Comparison of ENCODE assay signal across 15 cellular contexts in the genomic region with DNA sequence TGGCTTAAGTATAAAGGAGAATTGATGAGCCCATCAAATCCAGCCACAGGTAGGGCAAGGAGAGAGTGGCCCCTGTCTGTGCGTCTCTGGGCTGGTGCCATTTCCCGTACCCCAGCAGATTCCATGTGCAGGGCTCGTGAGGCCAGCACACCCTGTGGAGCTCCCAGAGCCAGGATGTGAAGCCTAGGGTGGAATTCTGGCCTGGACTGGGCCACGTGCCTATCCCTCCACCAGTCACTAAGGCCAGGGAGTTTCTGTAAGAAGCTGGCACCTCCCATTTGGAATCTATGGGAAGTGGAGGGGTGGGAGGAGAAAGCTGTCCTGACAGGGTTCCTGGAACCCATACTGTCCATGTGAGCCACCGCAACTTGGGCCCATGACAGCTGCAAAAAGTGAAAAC.
A peak's percentile ranks its signal among the peaks of the same experiment; 100 is the strongest.
DNase-seq lines count a peak whose midpoint lies in the region; ATAC-seq, FAIRE-seq and TF ChIP-seq lines count a peak whose summit lies in the region.
"Had no signal": no experiment of that assay in that cellular context is flagged by ENCODE, and none has a peak within 500 bp of the region (broad histone marks: within the 10 kb centered on the region; RNA-seq: fewer than 3 reads in every experiment).

No MANE protein-coding gene starts in this region.

- peaks cover 17 to 50% (median 31%) of the 10 kb centered on the region in 10 experiments for H3K4me1 ChIP-seq in BLaER1 treated with 17β-estradiol and CSF1 and Interleukin-3, amounts not matched to agents 10 nM and 100 nM
- H3K4me1 ChIP-seq: SJSA1 had no signal

- no peak overlapping the region for H3K4me3 Mint-ChIP-seq in stimulated activated memory B cell treated with anti-CD40 and anti-IgM and Interleukin-4, amounts not matched to agents 10 μg/mL and 1 μg/mL and 100 μg/mL, for 72 hours

- peaks cover 15 to 88% (median 50%) of the 10 kb centered on the region in 11 experiments; a peak in 14 of 22 replicates for H4K20me1 ChIP-seq in BLaER1 treated with 17β-estradiol and CSF1 and Interleukin-3, amounts not matched to agents 10 nM and 100 nM

- H3K27me3 ChIP-seq in BLaER1 treated with 17β-estradiol and CSF1 and Interleukin-3, amounts not matched to agents 10 nM and 100 nM, result no peaks in the 10 kb centered on the region
- H3K27me3 ChIP-seq: SJSA1 had no signal

- H3K36me3 ChIP-seq in BLaER1 treated with 17β-estradiol and CSF1 and Interleukin-3, amounts not matched to agents 10 nM and 100 nM, result peaks cover 13 to 47% (median 28%) of the 10 kb centered on the region in 11 experiments; a peak in 21 of 22 replicates
- H3K36me3 ChIP-seq: SJSA1 had no signal

- H3K27ac ChIP-seq in BLaER1 treated with 17β-estradiol and CSF1 and Interleukin-3, amounts not matched to agents 10 nM and 100 nM, result no peak overlapping the region; a peak in 1 of 22 replicates
- H3K27ac ChIP-seq: SJSA1 had no signal

- intact Hi-C loops in left ventricle myocardium superior (cut with micrococcal nuclease), result no loop called here

- peak overlapping the region; percentile 31 for H3K27ac Mint-ChIP-seq in stimulated activated memory B cell treated with anti-CD40 and anti-IgM and Interleukin-4, amounts not matched to agents 10 μg/mL and 1 μg/mL and 100 μg/mL, for 72 hours

- peaks cover 47% of the 10 kb centered on the region for H3K36me3 Mint-ChIP-seq in stimulated activated memory B cell treated with anti-CD40 and anti-IgM and Interleukin-4, amounts not matched to agents 10 μg/mL and 1 μg/mL and 100 μg/mL, for 72 hours

- no peaks in the 10 kb centered on the region for H3K9me3 ChIP-seq in BLaER1 treated with 17β-estradiol and CSF1 and Interleukin-3, amounts not matched to agents 10 nM and 100 nM (replicated peaks in 1 of 11)
- H3K9me3 ChIP-seq: SJSA1 had no signal

- H3K9ac ChIP-seq in BLaER1 treated with 17β-estradiol and CSF1 and Interleukin-3, amounts not matched to agents 10 nM and 100 nM, result peak overlapping the region in 1 of 11 experiments; percentile 11; a peak in 1 of 22 replicates

- no peak overlapping the region for H3K4me3 ChIP-seq in BLaER1 treated with 17β-estradiol and CSF1 and Interleukin-3, amounts not matched to agents 10 nM and 100 nM
- H3K4me3 ChIP-seq: SJSA1 had no signal

- H3K9me3 Mint-ChIP-seq in stimulated activated memory B cell treated with anti-CD40 and anti-IgM and Interleukin-4, amounts not matched to agents 10 μg/mL and 1 μg/mL and 100 μg/mL, for 72 hours, result no peaks in the 10 kb centered on the region

- peak; percentile 5 for FAIRE-seq in GM12891 (lab: Jason Lieb, UNC)

- no peak for TF ChIP-seq POLR2A in GM12891 (IDR thresholded peaks at IDR 0.05; ENCODE audit: low read depth, low read length)

- TF ChIP-seq CTCF in GM20000 (IDR thresholded peaks at IDR 0.05; ENCODE audit: extremely low read depth, missing control alignments), result no peak

- ATAC-seq in left ventricle myocardium superior, result peak; percentile 19
- no peak for ATAC-seq in stimulated activated memory B cell treated with anti-CD40 and anti-IgM and Interleukin-4, amounts not matched to agents 10 μg/mL and 1 μg/mL and 100 μg/mL, for 72 hours
- ATAC-seq in HG02763 (IDR thresholded peaks at IDR 0.05; ENCODE audit: unreplicated experiment), result no peak

- no peaks in the 10 kb centered on the region for H3K27me3 Mint-ChIP-seq in stimulated activated memory B cell treated with anti-CD40 and anti-IgM and Interleukin-4, amounts not matched to agents 10 μg/mL and 1 μg/mL and 100 μg/mL, for 72 hours

- peak overlapping the region; percentile 32 to 76 (median 59) for H3K4me2 ChIP-seq in BLaER1 treated with 17β-estradiol and CSF1 and Interleukin-3, amounts not matched to agents 10 nM and 100 nM

- DNase-seq in GM12891 (ENCODE audit: insufficient read length, low spot score), result no peak
- no peak for DNase-seq in left ventricle myocardium superior
- DNase-seq in GM20000 (ENCODE audit: low spot score), result no peak
- no peak for DNase-seq in MV-4-11 (lab: John Stamatoyannopoulos, UW)
- DNase-seq: DMS 273 treated with DMSO at 0.1 percent for 48 hours, H7, NCI-H1436, NCI-H2029 treated with DMSO at 0.1 percent for 48 hours, NCI-H510A treated with DMSO at 0.1 percent for 48 hours, OCI-M1, RPMI8226 had no signal

- peaks cover 82% of the 10 kb centered on the region for H3K4me1 Mint-ChIP-seq in stimulated activated memory B cell treated with anti-CD40 and anti-IgM and Interleukin-4, amounts not matched to agents 10 μg/mL and 1 μg/mL and 100 μg/mL, for 72 hours

TF ChIP-seq in GM12891, 5 proteins besides CTCF, POLR2A, EP300 and RAD21:
- TF ChIP-seq POU2F2 (IDR thresholded peaks at IDR 0.05; ENCODE audit: low read depth, low read length), result no peak
- no peak for TF ChIP-seq SPI1 (IDR thresholded peaks at IDR 0.05; ENCODE audit: low read depth, low read length)
